10 cellular contexts compared by ENCODE assay signal in the genomic region with DNA sequence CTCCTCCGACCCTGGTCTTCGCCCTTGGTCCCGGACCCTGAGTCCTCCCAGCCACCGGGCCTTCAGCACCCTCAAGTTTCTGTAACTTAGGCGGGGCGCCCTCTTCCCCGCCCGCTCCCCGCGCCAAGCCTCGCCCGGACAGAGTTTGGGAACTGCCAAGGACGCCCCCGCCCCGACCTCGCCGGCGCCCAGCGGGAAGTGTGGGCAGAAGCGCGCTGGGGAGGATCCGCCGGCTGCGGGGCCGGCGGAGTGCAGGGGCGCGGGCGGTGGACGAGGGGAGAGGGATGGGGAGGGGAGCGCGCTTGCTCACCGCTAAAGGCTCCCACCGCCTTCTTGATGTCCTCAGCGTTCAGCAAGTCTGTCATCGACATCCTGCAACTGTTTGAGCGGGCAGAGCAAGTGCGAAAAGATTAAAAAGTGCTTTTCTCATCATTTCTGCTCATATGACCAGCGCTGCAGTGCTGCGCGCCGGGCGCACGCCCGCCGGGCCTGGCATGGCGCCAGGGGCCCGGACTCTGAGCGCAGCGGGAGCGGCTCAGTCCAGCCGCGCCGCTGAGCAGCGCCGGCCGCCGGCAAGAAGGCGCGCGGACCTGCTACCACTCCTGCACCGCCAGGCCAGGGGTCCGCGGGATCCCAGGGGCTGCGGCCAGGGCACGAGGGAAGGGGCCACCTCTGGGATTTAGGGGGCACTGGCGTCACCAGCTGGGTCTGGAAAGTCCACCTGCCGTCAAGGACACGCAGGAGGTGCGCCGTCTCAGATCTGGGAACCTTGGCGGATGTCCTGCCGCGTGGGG. TPM values are rescaled to one million over a fixed set of nuclear protein-coding genes. Genes with fewer than 3 reads are reported as not detected.
A peak's percentile ranks its signal among the peaks of the same experiment; 100 is the strongest.
DNase-seq lines count a peak whose midpoint lies in the region; ATAC-seq, FAIRE-seq and TF ChIP-seq lines count a peak whose summit lies in the region.
"Had no signal": no experiment of that assay in that cellular context is flagged by ENCODE, and none has a peak within 500 bp of the region (broad histone marks: within the 10 kb centered on the region; RNA-seq: fewer than 3 reads in every experiment).

A gene with protein sequence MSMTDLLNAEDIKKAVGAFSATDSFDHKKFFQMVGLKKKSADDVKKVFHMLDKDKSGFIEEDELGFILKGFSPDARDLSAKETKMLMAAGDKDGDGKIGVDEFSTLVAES (minus strand): TSS at position 401 of the 794 bp plus-strand sequence. CDS start 30 bp downstream, at position 371.

- TF ChIP-seq RAD21 in GM12878 (IDR thresholded peaks at IDR 0.05; ENCODE audit: insufficient read depth, low read depth, low read length), result no peak

- 29% methylated on average over 63 of the region's 74 CpGs for WGBS in GM12878 (ENCODE audit: insufficient coverage, insufficient replicate concordance, low lambda C conversion rate, missing lambda C conversion rate)
- 2 to 5% methylated on average over 19 to 67 of the region's 74 CpGs for WGBS in upper lobe of left lung, 2 donors

- no peaks in the 10 kb centered on the region for H3K79me2 ChIP-seq in GM12878 (ENCODE audit: control insufficient read depth, insufficient read depth, low read length)

- TF ChIP-seq POLR2A in GM12878 (IDR thresholded peaks at IDR 0.05; ENCODE audit: low read depth, low read length) (no peak), upper lobe of left lung (IDR thresholded peaks at IDR 0.05) (no peak)

- no peaks in the 10 kb centered on the region for H3K9me3 Mint-ChIP-seq in activated T-cell treated with anti-CD3 and anti-CD28 coated beads, Interleukin-2, amount 50 U/mL, for 72 hours
- H3K9me3 Mint-ChIP-seq: memory B cell had no signal

- H2AFZ ChIP-seq in GM12878 (ENCODE audit: control insufficient read depth, low read depth, low read length), result no peak within 1 kb of the TSS

- H4K20me1 ChIP-seq in GM12878 (ENCODE audit: control insufficient read depth, insufficient read depth), result no peaks in the 10 kb centered on the region

- no peak within 1 kb of the TSS for H3K4me2 ChIP-seq in GM12878 (ENCODE audit: control insufficient read depth, insufficient read depth)

- DNase-seq in activated T-cell treated with anti-CD3 and anti-CD28 coated beads, Interleukin-2, amount 50 U/mL, for 72 hours, result peak; percentile 8 to 10
- DNase-seq in activated T-cell treated with anti-CD3 and anti-CD28 coated beads for 4 hours (no peak), GM12878 (ENCODE audit: low read depth, low spot score) (no peak), left colon (peak in 1 of 2 donors; percentile 13), upper lobe of left lung (peak in 1 of 2 donors; percentile 91), H4 (ENCODE audit: low spot score) (no peak)

- no peak within 1 kb of the TSS for H3K27ac ChIP-seq in GM12878 (ENCODE audit: control insufficient read depth, insufficient read depth)
- H3K27ac ChIP-seq in upper lobe of left lung, result no peak within 1 kb of the TSS
- H3K27ac ChIP-seq: SJSA1 had no signal

- no TSS peak for BruUV-seq in GM12878 (replicated peaks; lab: Mats Ljungman, UMichigan)

- no peak within 1 kb of the TSS for H3K9ac ChIP-seq in GM12878 (ENCODE audit: control insufficient read depth, insufficient read depth, low read length)

- peak within 1 kb of the TSS; percentile 19 to 64 for H3K4me3 Mint-ChIP-seq in activated T-cell treated with anti-CD3 and anti-CD28 coated beads, Interleukin-2, amount 50 U/mL, for 72 hours
- H3K4me3 Mint-ChIP-seq: memory B cell had no signal

- no peaks in the 10 kb centered on the region for H3K4me1 ChIP-seq in GM12878 (ENCODE audit: control insufficient read depth, insufficient read depth, low read length)
- H3K4me1 ChIP-seq in upper lobe of left lung, result peaks cover 10 to 17% (median 13%) of the 10 kb centered on the region in 4 donors
- H3K4me1 ChIP-seq: SJSA1 had no signal

- TF ChIP-seq CTCF in GM12878 (IDR thresholded peaks at IDR 0.05 in 2 of 3, conservative IDR thresholded peaks at IDR 0.05 in 1 of 3; ENCODE audit: control insufficient read depth in 2 of 3, extremely low read depth in 1 of 3, insufficient read depth in 1 of 3, low read depth in 3 of 3, low read length in 3 of 3) (no peak), upper lobe of left lung (IDR thresholded peaks at IDR 0.05) (no peak)

- CTCF ChIA-PET in GM12878 (lab: Yijun Ruan, JAX), result no interaction called here

- POLR2A ChIA-PET in GM12878 (lab: Charles Lee), result no interaction called here

- H3K27me3 ChIP-seq in GM12878 (replicated peaks in 1 of 2; ENCODE audit: control insufficient read depth in 2 of 2, insufficient read depth in 2 of 2, low read length in 1 of 2) (peaks cover 20 to 23% of the 10 kb centered on the region in 2 experiments), upper lobe of left lung (peaks cover 0 to 46% (median 17%) of the 10 kb centered on the region in 4 donors)

- H3K27me3 Mint-ChIP-seq in activated T-cell treated with anti-CD3 and anti-CD28 coated beads, Interleukin-2, amount 50 U/mL, for 72 hours (ENCODE audit: low read depth), result peaks cover 71% of the 10 kb centered on the region

- H3K9me3 ChIP-seq in GM12878 (replicated peaks; ENCODE audit: control insufficient read depth, insufficient read depth, low read length) (no peaks in the 10 kb centered on the region), upper lobe of left lung (no peaks in the 10 kb centered on the region)
- H3K9me3 ChIP-seq: SJSA1 had no signal

- no peaks in the 10 kb centered on the region for H3K36me3 ChIP-seq in GM12878 (ENCODE audit: control insufficient read depth in 2 of 2, insufficient read depth in 2 of 2, low read length in 1 of 2)
- no peaks in the 10 kb centered on the region for H3K36me3 ChIP-seq in upper lobe of left lung
- H3K36me3 ChIP-seq: SJSA1 had no signal

- H3K4me1 Mint-ChIP-seq in activated T-cell treated with anti-CD3 and anti-CD28 coated beads, Interleukin-2, amount 50 U/mL, for 72 hours (ENCODE audit: low read depth), result peaks cover 7% of the 10 kb centered on the region

- RAD21 ChIA-PET in GM12878 (lab: Charles Lee; ENCODE audit: unreplicated experiment), result no interaction called here

- no peak for FAIRE-seq in GM12878 (lab: Jason Lieb, UNC)

- H3K27ac Mint-ChIP-seq in activated T-cell treated with anti-CD3 and anti-CD28 coated beads, Interleukin-2, amount 50 U/mL, for 72 hours, result no peak within 1 kb of the TSS
- H3K27ac Mint-ChIP-seq: memory B cell had no signal

- SMC1A ChIA-PET in GM12878 (lab: Charles Lee; ENCODE audit: uncharacterized antibody, unreplicated experiment), result no interaction called here

- in situ Hi-C loops in GM12878 (cut with MboI), result no loop called here

- H3K4me3 ChIP-seq in GM12878 (no peak within 1 kb of the TSS), upper lobe of left lung (peak within 1 kb of the TSS in 3 of 4 donors; percentile 9 to 28 (median 10))
- H3K4me3 ChIP-seq: SJSA1 had no signal

- ATAC-seq in activated T-cell treated with anti-CD3 and anti-CD28 coated beads, Interleukin-2, amount 50 U/mL, for 72 hours (replicated peaks in 1 of 2), result peak; percentile 49 to 58
- no peak for ATAC-seq in GM12878
- peak; percentile 82 for ATAC-seq in left colon
- ATAC-seq in upper lobe of left lung (ENCODE audit: low FRiP score in 2 of 2), result peak in 1 of 2 donors; percentile 85
- no peak for ATAC-seq in HG03135 (IDR thresholded peaks at IDR 0.05; ENCODE audit: unreplicated experiment)
- no peak for ATAC-seq in HG03565 (IDR thresholded peaks at IDR 0.05; ENCODE audit: unreplicated experiment)

- TF ChIP-seq EP300 in GM12878 (IDR thresholded peaks at IDR 0.05; ENCODE audit: borderline replicate concordance in 1 of 2, control insufficient read depth in 1 of 2, low read depth in 2 of 2, low read length in 2 of 2) (no peak), upper lobe of left lung (IDR thresholded peaks at IDR 0.05) (no peak)

- H3K36me3 Mint-ChIP-seq in activated T-cell treated with anti-CD3 and anti-CD28 coated beads, Interleukin-2, amount 50 U/mL, for 72 hours (ENCODE audit: insufficient read depth in 2 of 2), result no peaks in the 10 kb centered on the region
- H3K36me3 Mint-ChIP-seq: memory B cell had no signal

- intact Hi-C loops in GM12878 (cut with micrococcal nuclease; ENCODE audit: unreplicated experiment) (no loop called here), left colon (cut with DNase I, micrococcal nuclease) (no loop called here)

TF ChIP-seq in GM12878, 131 proteins besides CTCF, POLR2A, EP300 and RAD21:
- peak; percentile 81 for TF ChIP-seq SUZ12 (IDR thresholded peaks at IDR 0.05; ENCODE audit: unreplicated experiment)
- TF ChIP-seq POU2F2 (IDR thresholded peaks at IDR 0.05; ENCODE audit: borderline replicate concordance, low read depth, low read length), result no peak

RNA-seq across cellular contexts. Expression of the gene that starts here (rescaled TPM):
- total RNA-seq in activated T-cell treated with anti-CD3 and anti-CD28 coated beads, Interleukin-2, amount 50 U/mL, for 72 hours, result not detected
- not detected in 2 replicates for total RNA-seq in GM12878 (2013; cell fraction: nucleolus; rRNA removed)
- total RNA-seq in GM12878 (2014; rRNA removed) (not detected in 2 replicates), GM12878 (2014; rRNA removed; fragmentation: Illumina TruSeq; extraction: Trizol) (not detected in 2 replicates), GM12878 (2021) (not detected in 2 replicates), left colon (not detected), upper lobe of left lung (1 to 10 TPM in 3 of 6 donors, not detected in 3; 1.5 to 3.3 (median 1.8) TPM)
- polyA plus RNA-seq in GM12878 (2011; ENCODE audit: low read depth), result not detected
- polyA plus RNA-seq in GM12878 (2011; rRNA removed) (not detected in 2 replicates), GM12878 (2014; fragmentation: Illumina TruSeq; extraction: Trizol) (not detected in 2 replicates), GM12878 (2014; fragmentation: Nextera tagmentation; extraction: Ambion mirVana) (not detected), GM12878 (2014; rRNA removed) (not detected in 2 replicates), GM12878 (2016; fragmentation: Nextera tagmentation; extraction: Ambion mirVana) (not detected)
- not detected in 2 replicates for polyA plus RNA-seq in GM12878 (2011; cell fraction: cytosol; rRNA removed)
- polyA plus RNA-seq in GM12878 (2011; cell fraction: nucleus; rRNA removed), result not detected in 2 replicates
- not detected in 2 replicates for polyA plus RNA-seq in GM12878 (2012)
- polyA minus RNA-seq in GM12878 (2011; rRNA and poly(A)+ RNA removed), result not detected in 2 replicates
- not detected in 2 replicates for polyA minus RNA-seq in GM12878 (2011; cell fraction: cytosol; rRNA and poly(A)+ RNA removed)
- not detected in 2 replicates for polyA minus RNA-seq in GM12878 (2011; cell fraction: nucleus; rRNA and poly(A)+ RNA removed)
- not detected in 2 replicates for total RNA-seq in H4 (2014; rRNA removed; shearing (Covaris generic))
- total RNA-seq: SJSA1 had no signal

Comparison
In these comparisons a context has a peak if more than half of its experiments do, and no peak if none do; other contexts are left out.
1. Peak in DNase-seq and ATAC-seq in activated T-cell treated with anti-CD3 and anti-CD28 coated beads, Interleukin-2, amount 50 U/mL, for 72 hours; RNA of the gene not detected or under 1 TPM.
2. Peak in ATAC-seq in left colon; RNA of the gene not detected or under 1 TPM.